ENCODE assay signal across 8 cellular contexts in the genomic region with DNA sequence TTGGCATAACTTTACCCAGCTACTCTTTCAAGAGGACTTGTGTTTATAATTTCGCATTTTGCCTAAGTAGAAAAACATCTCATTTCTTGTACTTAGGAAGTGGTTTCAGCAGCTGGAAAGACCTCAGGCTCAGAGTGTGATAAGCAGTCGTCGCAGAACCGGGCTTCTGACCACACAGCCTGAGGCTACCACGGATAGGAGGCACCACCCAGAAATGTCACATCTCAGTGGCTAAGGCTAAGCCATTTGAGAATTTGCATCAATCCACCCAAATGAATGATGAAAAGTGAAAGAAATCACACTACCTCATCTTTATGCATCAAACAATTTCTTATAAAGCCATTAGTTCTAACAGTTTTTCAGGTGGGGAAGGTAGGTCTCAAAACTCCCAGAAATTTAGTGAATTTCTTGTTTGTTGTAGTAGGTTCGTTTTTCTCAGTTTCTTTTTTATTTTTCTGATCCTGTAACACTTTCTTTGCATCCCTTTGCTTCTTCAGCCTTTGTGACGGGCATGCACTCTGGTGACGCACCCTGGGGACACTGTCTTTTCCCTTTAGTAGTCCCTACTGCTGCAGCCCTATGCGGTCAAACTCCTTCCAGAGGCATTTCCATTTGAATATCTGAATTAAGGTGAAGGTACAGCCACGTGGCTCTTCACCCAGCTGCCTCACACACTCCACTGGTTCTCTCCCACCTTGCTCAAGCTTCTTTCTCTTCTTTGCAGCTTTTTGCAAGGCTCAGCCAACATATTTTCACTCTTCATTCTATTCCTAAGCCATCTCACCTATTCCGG.
DNase-seq lines count a peak whose midpoint lies in the region; ATAC-seq and TF ChIP-seq lines count a peak whose summit lies in the region.

No MANE protein-coding gene starts in this region.

- peak; percentile 76 for ATAC-seq in HG03135 (IDR thresholded peaks at IDR 0.05; ENCODE audit: unreplicated experiment)

- H3K9me3 Mint-ChIP-seq in immature natural killer cell (no peaks in the 10 kb centered on the region), chondrocyte (ENCODE audit: low read depth) (no peaks in the 10 kb centered on the region)

- DNase-seq in CMK (ENCODE audit: low read depth) (peak; percentile 58), GM19238 (ENCODE audit: insufficient read length, low spot score) (peak; percentile 37), SKM-1 treated with dmso at 0.1 percent for 144 hours (lab: John Stamatoyannopoulos, UW; ENCODE audit: unreplicated experiment) (peak; percentile 8), immature natural killer cell (peak; percentile 86 to 88 (median 86)), chondrocyte (ENCODE audit: low spot score) (no peak), NCI-H2171 (lab: John Stamatoyannopoulos, UW) (no peak), LoVo (ENCODE audit: low spot score) (no peak)

- H3K4me3 Mint-ChIP-seq in immature natural killer cell (peak overlapping the region; percentile 79 to 83 (median 81)), chondrocyte (ENCODE audit: unreplicated experiment) (no peak overlapping the region)

- TF ChIP-seq CTCF in chondrocyte (IDR thresholded peaks at IDR 0.05): no peak

- H3K27ac Mint-ChIP-seq in immature natural killer cell (peak overlapping the region; percentile 91 to 99 (median 97)), chondrocyte (ENCODE audit: unreplicated experiment) (no peak overlapping the region)

- H3K27me3 Mint-ChIP-seq in immature natural killer cell (ENCODE audit: low read depth in 3 of 3) (peaks cover 0 to 7% (median 5%) of the 10 kb centered on the region in 3 donors), chondrocyte (ENCODE audit: low read depth) (peaks cover 7% of the 10 kb centered on the region)

- no peaks in the 10 kb centered on the region for H3K36me3 Mint-ChIP-seq in immature natural killer cell
- H3K36me3 Mint-ChIP-seq in chondrocyte (ENCODE audit: low read depth): no peaks in the 10 kb centered on the region

- H3K4me1 Mint-ChIP-seq in immature natural killer cell (peaks cover 95 to 98% of the 10 kb centered on the region in 2 donors), chondrocyte (ENCODE audit: low read depth) (peaks cover 13% of the 10 kb centered on the region)

Comparison
In these comparisons a context has a peak if more than half of its experiments do, and no peak if none do; other contexts are left out.
1. DNase-seq: peak in CMK (single experiment), GM19238 (single experiment), SKM-1 treated with dmso at 0.1 percent for 144 hours (single experiment) and immature natural killer cell (3 of 3); none in chondrocyte (single experiment), NCI-H2171 (single experiment) and LoVo (single experiment).